Comparison of ENCODE assay signal across 8 cellular contexts in the genomic region with DNA sequence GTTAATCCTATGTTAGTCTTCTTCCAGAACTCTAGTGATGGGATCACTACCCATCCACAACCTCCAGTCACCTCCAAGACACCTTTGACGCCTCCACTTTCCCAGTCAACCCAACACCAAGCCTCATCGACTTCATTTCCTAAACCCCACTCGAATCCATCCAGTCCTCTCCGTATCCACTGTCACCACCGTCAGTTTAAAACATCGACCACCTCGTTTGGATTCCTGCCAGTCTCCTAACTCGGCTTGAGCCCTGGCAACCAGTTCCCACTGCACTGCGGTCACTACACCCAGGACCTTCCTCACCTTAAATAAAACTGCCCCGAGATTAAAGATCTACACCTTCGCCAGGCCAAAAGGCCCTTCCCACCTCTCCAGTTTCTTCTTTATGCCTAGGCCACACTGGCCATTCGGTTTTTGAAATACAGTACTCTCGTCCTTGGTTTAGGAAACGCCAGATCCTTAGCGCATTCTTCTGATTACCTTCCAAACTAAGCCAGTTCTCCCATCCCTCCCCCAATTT. TPM values are rescaled to one million over a fixed set of nuclear protein-coding genes. Genes with fewer than 3 reads are reported as not detected.
DNase-seq lines count a peak whose midpoint lies in the region; TF ChIP-seq lines count a peak whose summit lies in the region.

No MANE protein-coding gene starts in this region.

- H3K9me3 ChIP-seq in NT2/D1 (ENCODE audit: insufficient read depth, low read length) (no peaks in the 10 kb centered on the region), endodermal cell (ENCODE audit: control insufficient read depth, low read length) (no peaks in the 10 kb centered on the region), osteoblast (ENCODE audit: low read depth, low read length) (no peaks in the 10 kb centered on the region)

- peaks cover 46% of the 10 kb centered on the region for H3K79me2 ChIP-seq in osteoblast (ENCODE audit: insufficient read depth, low read length)

- H4K20me1 ChIP-seq in osteoblast (ENCODE audit: insufficient read depth, low read length) = peaks cover 4% of the 10 kb centered on the region

- H3K36me3 ChIP-seq in NT2/D1 (ENCODE audit: insufficient read depth, insufficient read length, low read length) (no peaks in the 10 kb centered on the region), endodermal cell (ENCODE audit: control insufficient read depth, insufficient read depth, low read length) (no peaks in the 10 kb centered on the region), osteoblast (ENCODE audit: insufficient read depth, low read length) (no peaks in the 10 kb centered on the region)

- H3K9me3 Mint-ChIP-seq in endodermal cell = no peaks in the 10 kb centered on the region

- H3K27ac Mint-ChIP-seq in endodermal cell = peak overlapping the region; percentile 92

- DNase-seq in COLO668 (lab: John Stamatoyannopoulos, UW; ENCODE audit: unreplicated experiment) = peak; percentile 48
- DNase-seq in NT2/D1 (ENCODE audit: low read depth, low spot score) = no peak
- DNase-seq in endodermal cell = no peak
- peak; percentile 50 for DNase-seq in osteoblast (ENCODE audit: insufficient read length, low spot score, missing footprints)
- no peak for DNase-seq in NCI-H2171 (lab: John Stamatoyannopoulos, UW)
- DNase-seq in hepatic stellate cell (ENCODE audit: low spot score) = no peak
- DNase-seq in HuH-7.5 (ENCODE audit: low spot score) = no peak
- no peak for DNase-seq in medulla oblongata (ENCODE audit: extremely low spot score)

- TF ChIP-seq CTCF in endodermal cell (conservative IDR thresholded peaks at IDR 0.05) (no peak), osteoblast (IDR thresholded peaks at IDR 0.05; ENCODE audit: extremely low read depth, low read depth, low read length) (no peak)

- peaks cover 15% of the 10 kb centered on the region for H3K27me3 Mint-ChIP-seq in endodermal cell (ENCODE audit: insufficient read depth)

- H3K4me1 ChIP-seq in NT2/D1 (ENCODE audit: insufficient read depth, insufficient read length) (no peaks in the 10 kb centered on the region), endodermal cell (ENCODE audit: control insufficient read depth, insufficient read depth, low read length) (no peaks in the 10 kb centered on the region), osteoblast (ENCODE audit: insufficient read depth, low read length) (peaks cover 12% of the 10 kb centered on the region)

- H3K4me1 Mint-ChIP-seq in endodermal cell = peaks cover 15% of the 10 kb centered on the region

- peak overlapping the region; percentile 89 for H3K4me3 ChIP-seq in NT2/D1 (ENCODE audit: insufficient read length, low read depth)
- H3K4me3 ChIP-seq in endodermal cell (ENCODE audit: low read length) = peak overlapping the region; percentile 96
- peak overlapping the region; percentile 95 for H3K4me3 ChIP-seq in osteoblast (ENCODE audit: insufficient read depth, low read length)

- no peaks in the 10 kb centered on the region for H3K36me3 Mint-ChIP-seq in endodermal cell (ENCODE audit: low read depth)

- H3K4me3 Mint-ChIP-seq in endodermal cell = peak overlapping the region; percentile 72

- WGBS in endodermal cell (ENCODE audit: insufficient coverage in 1 of 2, insufficient read length in 1 of 2), 2 experiments = 79 to 86% methylated on average over 14 to 15 of the region's 15 CpGs

- peak overlapping the region; percentile 89 for H3K4me2 ChIP-seq in osteoblast (ENCODE audit: insufficient read depth, low read length)

- peak overlapping the region; percentile 86 for H3K9ac ChIP-seq in NT2/D1 (ENCODE audit: insufficient read length, low read depth)
- H3K9ac ChIP-seq in endodermal cell (ENCODE audit: extremely low read depth, low read length, poor library complexity, severe bottlenecking) = peak overlapping the region; percentile 74

- H3K27ac ChIP-seq in endodermal cell (ENCODE audit: low read depth, low read length) (no peak overlapping the region), osteoblast (ENCODE audit: low read depth, low read length) (peak overlapping the region; percentile 90)

- H3K27me3 ChIP-seq in NT2/D1 (ENCODE audit: insufficient read depth, insufficient read length) (peaks cover 20% of the 10 kb centered on the region), endodermal cell (ENCODE audit: control insufficient read depth, insufficient read depth, low read length, poor library complexity, severe bottlenecking) (peaks cover 26% of the 10 kb centered on the region), osteoblast (ENCODE audit: insufficient read depth, low read length) (no peaks in the 10 kb centered on the region)

- peak overlapping the region; percentile 96 for H2AFZ ChIP-seq in osteoblast (ENCODE audit: low read length)

RNA-seq across cellular contexts. Expression of a gene that starts 1.2 kb away (rescaled TPM):
- total RNA-seq in endodermal cell (10 to 100 TPM; 35.0 to 46.8 TPM), osteoblast (63.6 and 65.5 TPM in 2 replicates)
- polyA plus RNA-seq in endodermal cell (2013, experiment 1 of 2) = 68.6 TPM
- 70.6 TPM for polyA plus RNA-seq in endodermal cell (2013, experiment 2 of 2)

RNA-seq across cellular contexts. Expression of a gene that starts 24.7 kb away (rescaled TPM):
- total RNA-seq in endodermal cell (10 to 100 TPM; 70.4 to 80.0 TPM), osteoblast (111 and 115 TPM in 2 replicates)
- polyA plus RNA-seq in endodermal cell (2013, experiment 1 of 2) = 85.3 TPM
- 88.8 TPM for polyA plus RNA-seq in endodermal cell (2013, experiment 2 of 2)

Comparison
In these comparisons a context has a peak if more than half of its experiments do, and no peak if none do; other contexts are left out.
1. DNase-seq: peak in COLO668 (single experiment) and osteoblast (single experiment); none in NT2/D1 (single experiment), endodermal cell (single experiment), NCI-H2171 (single experiment), hepatic stellate cell (single experiment), HuH-7.5 (single experiment) and medulla oblongata (single experiment).
2. Peak in every context shown above with its lines, with median percentiles within 50 percentile points of each other: H3K4me3 ChIP-seq.